ENCODE assay signal across 1 cellular context in the genomic region with DNA sequence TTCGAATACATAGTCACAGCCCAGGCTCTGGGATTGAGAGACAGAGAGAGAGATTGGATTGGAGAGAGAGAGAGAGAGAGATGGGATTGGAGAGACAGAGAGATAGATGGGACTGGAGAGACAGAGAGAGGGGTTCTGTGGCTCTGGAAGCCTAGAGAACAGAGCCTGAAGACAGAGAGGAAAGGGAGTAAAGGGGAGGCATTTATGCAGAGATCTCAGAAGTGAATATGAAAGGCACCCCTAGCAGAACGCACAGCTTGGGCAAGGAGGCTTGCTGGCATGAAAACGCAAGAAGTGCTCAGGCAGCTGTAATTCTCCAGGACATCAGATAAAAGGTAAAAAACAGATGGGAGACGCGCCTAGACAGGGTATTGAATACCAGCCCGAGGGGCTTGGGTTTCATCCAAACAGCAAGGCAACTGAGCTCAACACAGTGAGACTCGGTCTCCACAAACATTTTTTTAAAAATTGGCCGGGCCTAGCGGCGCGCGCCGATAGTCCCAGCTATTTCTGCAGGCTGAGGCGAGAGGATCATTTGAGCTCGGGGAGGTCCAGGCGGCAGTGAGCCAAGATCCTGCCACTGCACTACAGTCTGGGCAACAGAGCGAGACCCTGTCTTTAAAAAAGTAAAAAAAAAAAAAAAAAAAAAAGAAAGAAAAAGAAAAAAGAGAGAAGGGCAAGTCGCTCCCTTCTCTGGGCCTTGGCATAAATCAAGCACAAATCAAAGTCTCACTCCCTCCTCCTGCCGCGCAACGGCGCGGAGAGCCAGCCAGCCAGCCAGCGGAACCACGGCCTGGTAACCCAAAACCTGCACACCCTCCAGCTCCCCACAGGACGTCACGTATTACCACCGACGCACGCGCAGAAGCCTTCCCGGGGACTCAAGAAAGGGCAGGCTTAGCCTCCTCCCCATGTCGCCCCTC.
TF ChIP-seq lines count a peak whose summit lies in the region.

No MANE protein-coding gene starts in this region.

TF ChIP-seq in GM12878, 131 proteins besides CTCF, POLR2A, EP300 and RAD21:
- TF ChIP-seq FOS (IDR thresholded peaks at IDR 0.05; ENCODE audit: borderline replicate concordance, extremely low read depth, insufficient read length) (no peak), SMC3 (IDR thresholded peaks at IDR 0.05; ENCODE audit: borderline replicate concordance, low read length) (0 out of 2 replicates have a peak, but pooled peaks have one; percentile 15), SMAD1 (IDR thresholded peaks at IDR 0.05; ENCODE audit: low read depth, partially characterized antibody) (peak; percentile 77), WRNIP1 (IDR thresholded peaks at IDR 0.05; ENCODE audit: borderline replicate concordance, low read depth, low read length) (0 out of 2 replicates have a peak, but pooled peaks have one; percentile 32), JUND (IDR thresholded peaks at IDR 0.05; ENCODE audit: low read depth, low read length) (no peak), MXI1 (IDR thresholded peaks at IDR 0.05; ENCODE audit: low read depth, low read length) (no peak), CHD1 (IDR thresholded peaks at IDR 0.05; ENCODE audit: low read depth, low read length) (no peak), BHLHE40 (IDR thresholded peaks at IDR 0.05; ENCODE audit: borderline replicate concordance in 1 of 2, low read depth in 2 of 2, low read length in 1 of 2) (peak; percentile 54 to 58; a peak in 3 of 4 replicates), POLR2AphosphoS5 (IDR thresholded peaks at IDR 0.05; ENCODE audit: low read length) (peak; percentile 68; the same call in 1 of the 2 replicates), NBN (IDR thresholded peaks at IDR 0.05) (peak; percentile 80), ETV6 (conservative IDR thresholded peaks at IDR 0.05 in 1 of 2, IDR thresholded peaks at IDR 0.05 in 1 of 2; ENCODE audit: borderline replicate concordance in 1 of 2, low read depth in 1 of 2) (no peak), RUNX3 (IDR thresholded peaks at IDR 0.05; ENCODE audit: low read length) (peak; percentile 42), TCF12 (IDR thresholded peaks at IDR 0.05; ENCODE audit: low read depth, low read length) (0 out of 2 replicates have a peak, but pooled peaks have one; percentile 46), RBBP5 (conservative IDR thresholded peaks at IDR 0.05) (no peak), SIX5 (IDR thresholded peaks at IDR 0.05; ENCODE audit: low read depth, low read length, severe bottlenecking) (no peak), MTA2 (IDR thresholded peaks at IDR 0.05; ENCODE audit: low read depth) (no peak), RCOR1 (conservative IDR thresholded peaks at IDR 0.05; ENCODE audit: low read depth, low read length) (0 out of 2 replicates have a peak, but pooled peaks have one; percentile 65), ATF7 (IDR thresholded peaks at IDR 0.05; ENCODE audit: low read depth) (peak; percentile 70), ZNF384 (IDR thresholded peaks at IDR 0.05; ENCODE audit: borderline replicate concordance, low read depth, low read length) (peak; percentile 69), ZBED1 (IDR thresholded peaks at IDR 0.05; ENCODE audit: borderline replicate concordance) (0 out of 2 replicates have a peak, but pooled peaks have one; percentile 29), GABPA (IDR thresholded peaks at IDR 0.05; ENCODE audit: low read depth) (no peak), PAX5 (IDR thresholded peaks at IDR 0.05; ENCODE audit: borderline replicate concordance, low read depth, low read length) (peak; percentile 99), EED (IDR thresholded peaks at IDR 0.05; ENCODE audit: low read depth) (no peak), PML (IDR thresholded peaks at IDR 0.05; ENCODE audit: low read length) (peak; percentile 45; the same call in 1 of the 2 replicates), IKZF2 (IDR thresholded peaks at IDR 0.05) (no peak), NRF1 (conservative IDR thresholded peaks at IDR 0.05; ENCODE audit: low read depth, low read length) (peak; percentile 82), POU2F2 (IDR thresholded peaks at IDR 0.05; ENCODE audit: borderline replicate concordance, low read depth, low read length) (peak; percentile 78), SRF (IDR thresholded peaks at IDR 0.05; ENCODE audit: low read depth in 2 of 2, low read length in 2 of 2) (peak in 1 of 2 experiments; percentile 70; a peak in 3 of 4 replicates)
- TF ChIP-seq, protein P1, sequence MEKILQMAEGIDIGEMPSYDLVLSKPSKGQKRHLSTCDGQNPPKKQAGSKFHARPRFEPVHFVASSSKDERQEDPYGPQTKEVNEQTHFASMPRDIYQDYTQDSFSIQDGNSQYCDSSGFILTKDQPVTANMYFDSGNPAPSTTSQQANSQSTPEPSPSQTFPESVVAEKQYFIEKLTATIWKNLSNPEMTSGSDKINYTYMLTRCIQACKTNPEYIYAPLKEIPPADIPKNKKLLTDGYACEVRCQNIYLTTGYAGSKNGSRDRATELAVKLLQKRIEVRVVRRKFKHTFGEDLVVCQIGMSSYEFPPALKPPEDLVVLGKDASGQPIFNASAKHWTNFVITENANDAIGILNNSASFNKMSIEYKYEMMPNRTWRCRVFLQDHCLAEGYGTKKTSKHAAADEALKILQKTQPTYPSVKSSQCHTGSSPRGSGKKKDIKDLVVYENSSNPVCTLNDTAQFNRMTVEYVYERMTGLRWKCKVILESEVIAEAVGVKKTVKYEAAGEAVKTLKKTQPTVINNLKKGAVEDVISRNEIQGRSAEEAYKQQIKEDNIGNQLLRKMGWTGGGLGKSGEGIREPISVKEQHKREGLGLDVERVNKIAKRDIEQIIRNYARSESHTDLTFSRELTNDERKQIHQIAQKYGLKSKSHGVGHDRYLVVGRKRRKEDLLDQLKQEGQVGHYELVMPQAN (conservative IDR thresholded peaks at IDR 0.05): 0 out of 2 replicates have a peak, but pooled peaks have one; percentile 37
- TF ChIP-seq, protein P2, sequence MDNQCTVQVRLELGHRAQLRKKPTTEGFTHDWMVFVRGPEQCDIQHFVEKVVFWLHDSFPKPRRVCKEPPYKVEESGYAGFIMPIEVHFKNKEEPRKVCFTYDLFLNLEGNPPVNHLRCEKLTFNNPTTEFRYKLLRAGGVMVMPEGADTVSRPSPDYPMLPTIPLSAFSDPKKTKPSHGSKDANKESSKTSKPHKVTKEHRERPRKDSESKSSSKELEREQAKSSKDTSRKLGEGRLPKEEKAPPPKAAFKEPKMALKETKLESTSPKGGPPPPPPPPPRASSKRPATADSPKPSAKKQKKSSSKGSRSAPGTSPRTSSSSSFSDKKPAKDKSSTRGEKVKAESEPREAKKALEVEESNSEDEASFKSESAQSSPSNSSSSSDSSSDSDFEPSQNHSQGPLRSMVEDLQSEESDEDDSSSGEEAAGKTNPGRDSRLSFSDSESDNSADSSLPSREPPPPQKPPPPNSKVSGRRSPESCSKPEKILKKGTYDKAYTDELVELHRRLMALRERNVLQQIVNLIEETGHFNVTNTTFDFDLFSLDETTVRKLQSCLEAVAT (IDR thresholded peaks at IDR 0.05): peak; percentile 89
- TF ChIP-seq, protein P3, sequence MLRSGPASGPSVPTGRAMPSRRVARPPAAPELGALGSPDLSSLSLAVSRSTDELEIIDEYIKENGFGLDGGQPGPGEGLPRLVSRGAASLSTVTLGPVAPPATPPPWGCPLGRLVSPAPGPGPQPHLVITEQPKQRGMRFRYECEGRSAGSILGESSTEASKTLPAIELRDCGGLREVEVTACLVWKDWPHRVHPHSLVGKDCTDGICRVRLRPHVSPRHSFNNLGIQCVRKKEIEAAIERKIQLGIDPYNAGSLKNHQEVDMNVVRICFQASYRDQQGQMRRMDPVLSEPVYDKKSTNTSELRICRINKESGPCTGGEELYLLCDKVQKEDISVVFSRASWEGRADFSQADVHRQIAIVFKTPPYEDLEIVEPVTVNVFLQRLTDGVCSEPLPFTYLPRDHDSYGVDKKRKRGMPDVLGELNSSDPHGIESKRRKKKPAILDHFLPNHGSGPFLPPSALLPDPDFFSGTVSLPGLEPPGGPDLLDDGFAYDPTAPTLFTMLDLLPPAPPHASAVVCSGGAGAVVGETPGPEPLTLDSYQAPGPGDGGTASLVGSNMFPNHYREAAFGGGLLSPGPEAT (IDR thresholded peaks at IDR 0.05; ENCODE audit: low read depth): peak; percentile 9; the same call in 1 of the 2 replicates
- TF ChIP-seq, protein P4, sequence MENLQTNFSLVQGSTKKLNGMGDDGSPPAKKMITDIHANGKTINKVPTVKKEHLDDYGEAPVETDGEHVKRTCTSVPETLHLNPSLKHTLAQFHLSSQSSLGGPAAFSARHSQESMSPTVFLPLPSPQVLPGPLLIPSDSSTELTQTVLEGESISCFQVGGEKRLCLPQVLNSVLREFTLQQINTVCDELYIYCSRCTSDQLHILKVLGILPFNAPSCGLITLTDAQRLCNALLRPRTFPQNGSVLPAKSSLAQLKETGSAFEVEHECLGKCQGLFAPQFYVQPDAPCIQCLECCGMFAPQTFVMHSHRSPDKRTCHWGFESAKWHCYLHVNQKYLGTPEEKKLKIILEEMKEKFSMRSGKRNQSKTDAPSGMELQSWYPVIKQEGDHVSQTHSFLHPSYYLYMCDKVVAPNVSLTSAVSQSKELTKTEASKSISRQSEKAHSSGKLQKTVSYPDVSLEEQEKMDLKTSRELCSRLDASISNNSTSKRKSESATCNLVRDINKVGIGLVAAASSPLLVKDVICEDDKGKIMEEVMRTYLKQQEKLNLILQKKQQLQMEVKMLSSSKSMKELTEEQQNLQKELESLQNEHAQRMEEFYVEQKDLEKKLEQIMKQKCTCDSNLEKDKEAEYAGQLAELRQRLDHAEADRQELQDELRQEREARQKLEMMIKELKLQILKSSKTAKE (IDR thresholded peaks at IDR 0.05; ENCODE audit: low read depth, poor library complexity, severe bottlenecking): no peak
- TF ChIP-seq, protein P5, sequence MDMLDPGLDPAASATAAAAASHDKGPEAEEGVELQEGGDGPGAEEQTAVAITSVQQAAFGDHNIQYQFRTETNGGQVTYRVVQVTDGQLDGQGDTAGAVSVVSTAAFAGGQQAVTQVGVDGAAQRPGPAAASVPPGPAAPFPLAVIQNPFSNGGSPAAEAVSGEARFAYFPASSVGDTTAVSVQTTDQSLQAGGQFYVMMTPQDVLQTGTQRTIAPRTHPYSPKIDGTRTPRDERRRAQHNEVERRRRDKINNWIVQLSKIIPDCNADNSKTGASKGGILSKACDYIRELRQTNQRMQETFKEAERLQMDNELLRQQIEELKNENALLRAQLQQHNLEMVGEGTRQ (IDR thresholded peaks at IDR 0.05; ENCODE audit: borderline replicate concordance, low read depth, low read length): no peak
- TF ChIP-seq, protein P6, sequence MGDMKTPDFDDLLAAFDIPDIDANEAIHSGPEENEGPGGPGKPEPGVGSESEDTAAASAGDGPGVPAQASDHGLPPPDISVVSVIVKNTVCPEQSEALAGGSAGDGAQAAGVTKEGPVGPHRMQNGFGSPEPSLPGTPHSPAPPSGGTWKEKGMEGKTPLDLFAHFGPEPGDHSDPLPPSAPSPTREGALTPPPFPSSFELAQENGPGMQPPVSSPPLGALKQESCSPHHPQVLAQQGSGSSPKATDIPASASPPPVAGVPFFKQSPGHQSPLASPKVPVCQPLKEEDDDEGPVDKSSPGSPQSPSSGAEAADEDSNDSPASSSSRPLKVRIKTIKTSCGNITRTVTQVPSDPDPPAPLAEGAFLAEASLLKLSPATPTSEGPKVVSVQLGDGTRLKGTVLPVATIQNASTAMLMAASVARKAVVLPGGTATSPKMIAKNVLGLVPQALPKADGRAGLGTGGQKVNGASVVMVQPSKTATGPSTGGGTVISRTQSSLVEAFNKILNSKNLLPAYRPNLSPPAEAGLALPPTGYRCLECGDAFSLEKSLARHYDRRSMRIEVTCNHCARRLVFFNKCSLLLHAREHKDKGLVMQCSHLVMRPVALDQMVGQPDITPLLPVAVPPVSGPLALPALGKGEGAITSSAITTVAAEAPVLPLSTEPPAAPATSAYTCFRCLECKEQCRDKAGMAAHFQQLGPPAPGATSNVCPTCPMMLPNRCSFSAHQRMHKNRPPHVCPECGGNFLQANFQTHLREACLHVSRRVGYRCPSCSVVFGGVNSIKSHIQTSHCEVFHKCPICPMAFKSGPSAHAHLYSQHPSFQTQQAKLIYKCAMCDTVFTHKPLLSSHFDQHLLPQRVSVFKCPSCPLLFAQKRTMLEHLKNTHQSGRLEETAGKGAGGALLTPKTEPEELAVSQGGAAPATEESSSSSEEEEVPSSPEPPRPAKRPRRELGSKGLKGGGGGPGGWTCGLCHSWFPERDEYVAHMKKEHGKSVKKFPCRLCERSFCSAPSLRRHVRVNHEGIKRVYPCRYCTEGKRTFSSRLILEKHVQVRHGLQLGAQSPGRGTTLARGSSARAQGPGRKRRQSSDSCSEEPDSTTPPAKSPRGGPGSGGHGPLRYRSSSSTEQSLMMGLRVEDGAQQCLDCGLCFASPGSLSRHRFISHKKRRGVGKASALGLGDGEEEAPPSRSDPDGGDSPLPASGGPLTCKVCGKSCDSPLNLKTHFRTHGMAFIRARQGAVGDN (IDR thresholded peaks at IDR 0.05): 0 out of 2 replicates have a peak, but pooled peaks have one; percentile 12
TF ChIP-seq in GM12878: peak in this region for 21.
